In the genomic region with DNA sequence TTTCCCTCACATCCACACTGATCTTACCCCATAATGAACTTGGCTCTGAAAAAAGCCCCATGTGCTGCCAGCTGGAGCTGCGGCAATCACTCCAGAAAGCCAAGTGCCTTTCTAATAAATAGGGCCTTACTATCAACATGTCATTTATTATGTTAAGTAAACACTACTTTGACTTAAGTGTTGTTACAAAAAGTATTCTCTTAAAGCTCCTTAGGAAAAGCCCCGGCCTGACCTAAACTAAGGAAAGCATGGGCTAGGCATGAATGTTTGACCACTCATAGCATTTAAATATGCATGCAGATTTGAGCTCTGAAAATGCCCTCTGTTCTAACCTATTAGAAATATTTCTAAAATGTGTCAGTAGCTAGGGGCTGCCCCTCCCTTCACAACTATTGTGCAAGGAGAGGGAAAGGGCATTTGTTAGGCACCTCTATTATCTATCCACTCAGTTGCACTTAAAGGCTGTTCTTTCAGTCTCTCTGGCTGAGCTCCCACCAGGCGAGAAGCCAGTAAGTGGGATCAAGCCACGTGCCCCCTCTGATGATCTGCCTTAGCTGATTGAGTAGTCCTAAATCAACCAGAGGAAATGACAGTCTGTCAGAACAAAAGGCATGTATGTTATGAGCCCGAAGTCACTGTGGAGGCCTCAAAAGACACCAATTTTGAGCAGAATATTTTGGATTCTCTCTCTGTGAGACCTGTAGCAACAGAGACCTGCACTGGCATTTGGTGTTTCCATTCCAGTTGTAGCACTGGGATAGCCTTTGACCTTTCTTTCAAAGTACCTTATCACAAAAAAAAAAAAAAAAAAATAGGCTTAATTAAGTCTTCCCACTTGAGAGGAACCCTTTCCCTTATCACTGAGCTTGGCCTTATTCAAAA, we compare ENCODE assay signal across 9 cellular contexts.
DNase-seq lines count a peak whose midpoint lies in the region; ATAC-seq and TF ChIP-seq lines count a peak whose summit lies in the region.
"Had no signal": no experiment of that assay in that cellular context is flagged by ENCODE, and none has a peak within 500 bp of the region (broad histone marks: within the 10 kb centered on the region; RNA-seq: fewer than 3 reads in every experiment).

No MANE protein-coding gene starts in this region.

- H3K27ac ChIP-seq in gastroesophageal sphincter (peak overlapping the region; percentile 51 to 55 (median 54)), subcutaneous abdominal adipose tissue (ENCODE audit: low read depth, low read length) (peak overlapping the region; percentile 72)

- no peaks in the 10 kb centered on the region for H3K9me3 Mint-ChIP-seq in activated naive CD4-positive, alpha-beta T cell treated with anti-CD3 and anti-CD28 coated beads for 36 hours

- no peak for TF ChIP-seq POLR2A in gastroesophageal sphincter (IDR thresholded peaks at IDR 0.05)

- TF ChIP-seq CTCF in gastroesophageal sphincter (IDR thresholded peaks at IDR 0.05): no peak

- no peaks in the 10 kb centered on the region for H3K9me3 ChIP-seq in gastroesophageal sphincter
- no peaks in the 10 kb centered on the region for H3K9me3 ChIP-seq in subcutaneous abdominal adipose tissue (ENCODE audit: control insufficient read depth in 5 of 5, low read length in 5 of 5)

- no peaks in the 10 kb centered on the region for H3K27me3 Mint-ChIP-seq in activated naive CD4-positive, alpha-beta T cell treated with anti-CD3 and anti-CD28 coated beads for 36 hours (ENCODE audit: low read depth)
- H3K27me3 Mint-ChIP-seq: activated naive CD8-positive, alpha-beta T cell had no signal

- H3K4me3 Mint-ChIP-seq in activated naive CD4-positive, alpha-beta T cell treated with anti-CD3 and anti-CD28 coated beads for 36 hours: no peak overlapping the region
- H3K4me3 Mint-ChIP-seq: activated naive CD8-positive, alpha-beta T cell had no signal

- H3K4me3 ChIP-seq in gastroesophageal sphincter: no peak overlapping the region
- no peak overlapping the region for H3K4me3 ChIP-seq in subcutaneous abdominal adipose tissue (ENCODE audit: low read depth in 1 of 5, low read length in 5 of 5)

- 6 to 8% methylated on average over 3 of the region's 5 CpGs for WGBS in gastroesophageal sphincter (ENCODE audit: low coverage in 1 of 2), 2 donors

- peak; percentile 51 for DNase-seq in HS-27A (ENCODE audit: low read depth)
- peak; percentile 53 for DNase-seq in OCI-M1 (lab: John Stamatoyannopoulos, UW)
- DNase-seq in activated naive CD4-positive, alpha-beta T cell treated with anti-CD3 and anti-CD28 coated beads for 36 hours: no peak
- no peak for DNase-seq in activated CD4-positive, alpha-beta T cell treated with anti-CD3 and anti-CD28 coated beads, Interleukin-2, amount 50 U/mL, for 4 hours

- no peak overlapping the region for H3K27ac Mint-ChIP-seq in activated naive CD4-positive, alpha-beta T cell treated with anti-CD3 and anti-CD28 coated beads for 36 hours
- H3K27ac Mint-ChIP-seq: activated naive CD8-positive, alpha-beta T cell had no signal

- intact Hi-C loops in activated naive CD4-positive, alpha-beta T cell treated with anti-CD3 and anti-CD28 coated beads for 36 hours (cut with micrococcal nuclease): no loop called here

- peaks cover 13 to 49% (median 14%) of the 10 kb centered on the region in 3 donors for H3K4me1 ChIP-seq in gastroesophageal sphincter
- peaks cover 0 to 30% (median 20%) of the 10 kb centered on the region in 5 donors for H3K4me1 ChIP-seq in subcutaneous abdominal adipose tissue (ENCODE audit: control insufficient read depth in 5 of 5, insufficient read depth in 5 of 5, low read length in 5 of 5)

- CTCF ChIA-PET in activated naive CD4-positive, alpha-beta T cell treated with anti-CD3 and anti-CD28 coated beads for 36 hours (lab: Charles Lee): no interaction called here

- H3K4me1 Mint-ChIP-seq in activated naive CD4-positive, alpha-beta T cell treated with anti-CD3 and anti-CD28 coated beads for 36 hours (ENCODE audit: low read depth): no peaks in the 10 kb centered on the region

- H3K36me3 ChIP-seq in gastroesophageal sphincter: no peaks in the 10 kb centered on the region
- H3K36me3 ChIP-seq in subcutaneous abdominal adipose tissue (ENCODE audit: control insufficient read depth in 5 of 5, insufficient read depth in 5 of 5, low read length in 5 of 5): no peaks in the 10 kb centered on the region

- TF ChIP-seq EP300 in gastroesophageal sphincter (IDR thresholded peaks at IDR 0.05): no peak

- H3K9ac ChIP-seq in subcutaneous abdominal adipose tissue (ENCODE audit: low read length in 5 of 5): no peak overlapping the region

- H3K27me3 ChIP-seq in gastroesophageal sphincter (no peaks in the 10 kb centered on the region), subcutaneous abdominal adipose tissue (ENCODE audit: control insufficient read depth in 5 of 5, insufficient read depth in 4 of 5, low read length in 5 of 5) (no peaks in the 10 kb centered on the region)

- no peaks in the 10 kb centered on the region for H3K36me3 Mint-ChIP-seq in activated naive CD4-positive, alpha-beta T cell treated with anti-CD3 and anti-CD28 coated beads for 36 hours (ENCODE audit: low read depth)
- H3K36me3 Mint-ChIP-seq: activated naive CD8-positive, alpha-beta T cell had no signal

- ATAC-seq in gastroesophageal sphincter (peak; percentile 62), GM19467 (IDR thresholded peaks at IDR 0.05; ENCODE audit: unreplicated experiment) (no peak), HG03280 (IDR thresholded peaks at IDR 0.05; ENCODE audit: unreplicated experiment) (no peak)

Comparison
In these comparisons a context has a peak if more than half of its experiments do, and no peak if none do; other contexts are left out.
1. DNase-seq: peak in HS-27A (single experiment) and OCI-M1 (single experiment); none in activated naive CD4-positive, alpha-beta T cell treated with anti-CD3 and anti-CD28 coated beads for 36 hours (single experiment) and activated CD4-positive, alpha-beta T cell treated with anti-CD3 and anti-CD28 coated beads, Interleukin-2, amount 50 U/mL, for 4 hours (0 of 2).